In genomic region chrX:136065044-136065671, GRCh38 we compare ENCODE assay signal across 10 cellular contexts.
DNase-seq lines count a peak whose midpoint lies in the region; ATAC-seq and TF ChIP-seq lines count a peak whose summit lies in the region.
"Had no signal": no experiment of that assay in that cellular context is flagged by ENCODE, and none has a peak within 500 bp of the region (broad histone marks: within the 10 kb centered on the region; RNA-seq: fewer than 3 reads in every experiment).

No MANE protein-coding gene starts in this region.

- H3K36me3 ChIP-seq in cardiac muscle cell = no peaks in the 10 kb centered on the region

- H3K27ac ChIP-seq in cardiac muscle cell = no peak overlapping the region
- H3K27ac ChIP-seq: A549 had no signal

- no peaks in the 10 kb centered on the region for H3K27me3 ChIP-seq in cardiac muscle cell

- no peaks in the 10 kb centered on the region for H3K36me3 Mint-ChIP-seq in activated CD8-positive, alpha-beta T cell treated with anti-CD3 and anti-CD28 coated beads for 36 hours (ENCODE audit: low read depth)
- no peaks in the 10 kb centered on the region for H3K36me3 Mint-ChIP-seq in progenitor cell of endocrine pancreas (ENCODE audit: insufficient read depth)

- H3K27ac Mint-ChIP-seq in activated CD8-positive, alpha-beta T cell treated with anti-CD3 and anti-CD28 coated beads for 36 hours = no peak overlapping the region
- no peak overlapping the region for H3K27ac Mint-ChIP-seq in progenitor cell of endocrine pancreas

- no peaks in the 10 kb centered on the region for H3K4me1 ChIP-seq in cardiac muscle cell (ENCODE audit: low read depth)
- H3K4me1 ChIP-seq: A549 had no signal

- peak; percentile 20 for DNase-seq in NCI-H2227 (lab: John Stamatoyannopoulos, UW; ENCODE audit: unreplicated experiment)
- no peak for DNase-seq in NCI-H2227 treated with DMSO at 0.1 percent for 48 hours (lab: John Stamatoyannopoulos, UW)
- DNase-seq in activated CD8-positive, alpha-beta T cell treated with anti-CD3 and anti-CD28 coated beads for 36 hours = peak; percentile 30
- peak; percentile 5 to 52 for DNase-seq in cardiac muscle cell (ENCODE audit: low read depth in 1 of 2, low spot score in 1 of 2)
- peak; percentile 5 for DNase-seq in stimulated activated CD4-positive, alpha-beta T cell treated with anti-CD3 and anti-CD28 coated beads, Interleukin-4, amount 100 ng/mL, for 24 hours
- DNase-seq in RKO (ENCODE audit: low spot score) = no peak
- no peak for DNase-seq in progenitor cell of endocrine pancreas (ENCODE audit: low spot score, unreplicated experiment)

- H3K9me3 Mint-ChIP-seq in activated CD8-positive, alpha-beta T cell treated with anti-CD3 and anti-CD28 coated beads for 36 hours = no peaks in the 10 kb centered on the region
- peaks cover 22% of the 10 kb centered on the region for H3K9me3 Mint-ChIP-seq in progenitor cell of endocrine pancreas (ENCODE audit: low read depth)

- H3K4me3 Mint-ChIP-seq in activated CD8-positive, alpha-beta T cell treated with anti-CD3 and anti-CD28 coated beads for 36 hours = no peak overlapping the region
- H3K4me3 Mint-ChIP-seq in progenitor cell of endocrine pancreas (ENCODE audit: low read depth) = no peak overlapping the region

- intact Hi-C loops in activated CD8-positive, alpha-beta T cell treated with anti-CD3 and anti-CD28 coated beads for 36 hours (cut with micrococcal nuclease) = no loop called here

- ATAC-seq in activated CD8-positive, alpha-beta T cell treated with anti-CD3 and anti-CD28 coated beads for 36 hours = peak; percentile 79
- ATAC-seq in HG03442 (IDR thresholded peaks at IDR 0.05; ENCODE audit: unreplicated experiment) = no peak
- ATAC-seq: A549, left colon had no signal

- H3K9me3 ChIP-seq in cardiac muscle cell (ENCODE audit: low read depth) = no peaks in the 10 kb centered on the region
- H3K9me3 ChIP-seq: A549 had no signal

- H3K4me3 ChIP-seq in cardiac muscle cell = no peak overlapping the region
- H3K4me3 ChIP-seq: A549 had no signal

- H3K4me1 Mint-ChIP-seq in activated CD8-positive, alpha-beta T cell treated with anti-CD3 and anti-CD28 coated beads for 36 hours (ENCODE audit: low read depth) = peaks cover 12% of the 10 kb centered on the region
- no peaks in the 10 kb centered on the region for H3K4me1 Mint-ChIP-seq in progenitor cell of endocrine pancreas (ENCODE audit: low read depth)

- CTCF ChIA-PET in activated CD8-positive, alpha-beta T cell treated with anti-CD3 and anti-CD28 coated beads for 36 hours (lab: Charles Lee) = interaction anchor here (1.4 to 1.9 kb wide), 2 partner anchors 37 to 98 kb away, joined by 4 to 6 read pairs; no protein-coding TSS in a partner anchor

- no peaks in the 10 kb centered on the region for H3K27me3 Mint-ChIP-seq in activated CD8-positive, alpha-beta T cell treated with anti-CD3 and anti-CD28 coated beads for 36 hours
- no peaks in the 10 kb centered on the region for H3K27me3 Mint-ChIP-seq in progenitor cell of endocrine pancreas

- POLR2A ChIA-PET in activated CD8-positive, alpha-beta T cell treated with anti-CD3 and anti-CD28 coated beads for 36 hours (lab: Charles Lee) = no interaction called here

- no peak for TF ChIP-seq CTCF in activated CD8-positive, alpha-beta T cell treated with anti-CD3 and anti-CD28 coated beads for 36 hours (IDR thresholded peaks at IDR 0.05)
- no peak for TF ChIP-seq CTCF in cardiac muscle cell (IDR thresholded peaks at IDR 0.05; ENCODE audit: low read depth, low read length)
- TF ChIP-seq CTCF in progenitor cell of endocrine pancreas (IDR thresholded peaks at IDR 0.05; ENCODE audit: unreplicated experiment) = no peak

Comparison
In these comparisons a context has a peak if more than half of its experiments do, and no peak if none do; other contexts are left out.
1. DNase-seq: peak in NCI-H2227 (single experiment), activated CD8-positive, alpha-beta T cell treated with anti-CD3 and anti-CD28 coated beads for 36 hours (single experiment), cardiac muscle cell (2 of 2) and stimulated activated CD4-positive, alpha-beta T cell treated with anti-CD3 and anti-CD28 coated beads, Interleukin-4, amount 100 ng/mL, for 24 hours (single experiment); none in NCI-H2227 treated with DMSO at 0.1 percent for 48 hours (single experiment), RKO (single experiment) and progenitor cell of endocrine pancreas (single experiment).